Comparison of ENCODE assay signal across 16 cellular contexts in genomic region chr5:154652746-154653417, GRCh38.
DNase-seq lines count a peak whose midpoint lies in the region; ATAC-seq and TF ChIP-seq lines count a peak whose summit lies in the region.
"Had no signal": no experiment of that assay in that cellular context is flagged by ENCODE, and none has a peak within 500 bp of the region (broad histone marks: within the 10 kb centered on the region; RNA-seq: fewer than 3 reads in every experiment).

No MANE protein-coding gene starts in this region.

- no peak for ATAC-seq in CD8-positive, alpha-beta T cell
- no peak for ATAC-seq in HG03025 (IDR thresholded peaks at IDR 0.05; ENCODE audit: low FRiP score, unreplicated experiment)
- ATAC-seq: activated CD8-positive, alpha-beta T cell treated with anti-CD3 and anti-CD28 coated beads, Interleukin-2, amount 10 ng/mL, durations not matched to agents 7 days and 5 days; left lung had no signal

- TF ChIP-seq CTCF in AG10803 (conservative IDR thresholded peaks at IDR 0.05; ENCODE audit: low read length) (peak; percentile 18), chondrocyte (IDR thresholded peaks at IDR 0.05) (peak; percentile 17), liver (IDR thresholded peaks at IDR 0.05; ENCODE audit: low read depth, low read length, missing input control) (no peak), tibial artery (IDR thresholded peaks at IDR 0.05) (no peak)
- TF ChIP-seq CTCF in CD8-positive, alpha-beta T cell (IDR thresholded peaks at IDR 0.05), result no peak

- H3K27me3 Mint-ChIP-seq in chondrocyte (ENCODE audit: low read depth), result no peaks in the 10 kb centered on the region
- no peaks in the 10 kb centered on the region for H3K27me3 Mint-ChIP-seq in CD8-positive, alpha-beta T cell (ENCODE audit: low read depth)

- 63% methylated on average over 5 of the region's 5 CpGs for WGBS in liver

- H3K4me3 Mint-ChIP-seq in chondrocyte (ENCODE audit: unreplicated experiment), result no peak overlapping the region
- H3K4me3 Mint-ChIP-seq in CD8-positive, alpha-beta T cell, result no peak overlapping the region
- H3K4me3 Mint-ChIP-seq: activated CD8-positive, alpha-beta T cell treated with anti-CD3 and anti-CD28 coated beads, Interleukin-2, amount 10 ng/mL, durations not matched to agents 7 days and 5 days had no signal

- TF ChIP-seq RAD21 in liver (IDR thresholded peaks at IDR 0.05), result no peak

- no peak overlapping the region for H3K9ac ChIP-seq in liver (ENCODE audit: low read depth in 1 of 2, low read length in 2 of 2)

- no peaks in the 10 kb centered on the region for H3K9me3 ChIP-seq in liver (ENCODE audit: control insufficient read depth in 4 of 4, low read length in 3 of 4)
- no peaks in the 10 kb centered on the region for H3K9me3 ChIP-seq in CD8-positive, alpha-beta T cell (ENCODE audit: low read length)
- no peaks in the 10 kb centered on the region for H3K9me3 ChIP-seq in tibial artery
- H3K9me3 ChIP-seq: left lung had no signal

- H3K27ac Mint-ChIP-seq in chondrocyte (ENCODE audit: unreplicated experiment), result no peak overlapping the region
- no peak overlapping the region for H3K27ac Mint-ChIP-seq in CD8-positive, alpha-beta T cell
- H3K27ac Mint-ChIP-seq: activated CD8-positive, alpha-beta T cell treated with anti-CD3 and anti-CD28 coated beads, Interleukin-2, amount 10 ng/mL, durations not matched to agents 7 days and 5 days had no signal

- POLR2A ChIA-PET in CD8-positive, alpha-beta T cell (lab: Charles Lee), result no interaction called here

- CTCF ChIA-PET in CD8-positive, alpha-beta T cell (lab: Charles Lee), result interaction anchor here (0.7 kb wide), 1 partner anchor 105 kb away, joined by 3 read pairs; no protein-coding TSS in a partner anchor

- H3K9me3 Mint-ChIP-seq in chondrocyte (ENCODE audit: low read depth), result no peaks in the 10 kb centered on the region
- no peaks in the 10 kb centered on the region for H3K9me3 Mint-ChIP-seq in CD8-positive, alpha-beta T cell

- H3K27me3 ChIP-seq in liver (ENCODE audit: control insufficient read depth in 4 of 4, insufficient read depth in 4 of 4, low read length in 3 of 4), result no peaks in the 10 kb centered on the region
- no peaks in the 10 kb centered on the region for H3K27me3 ChIP-seq in CD8-positive, alpha-beta T cell (ENCODE audit: insufficient read depth, low read length)
- peaks cover 0 to 4% of the 10 kb centered on the region in 2 donors for H3K27me3 ChIP-seq in tibial artery

- H3K4me1 Mint-ChIP-seq in chondrocyte (ENCODE audit: low read depth), result peaks cover 5% of the 10 kb centered on the region
- H3K4me1 Mint-ChIP-seq in CD8-positive, alpha-beta T cell (ENCODE audit: low read depth), result peaks cover 11% of the 10 kb centered on the region

- H3K4me3 ChIP-seq in AG10803 (ENCODE audit: low read length) (no peak overlapping the region), liver (ENCODE audit: low read depth in 1 of 3, low read length in 3 of 3) (no peak overlapping the region), tibial artery (no peak overlapping the region)
- H3K4me3 ChIP-seq in CD8-positive, alpha-beta T cell (ENCODE audit: low read depth, low read length), result no peak overlapping the region
- H3K4me3 ChIP-seq: left lung had no signal

- no peaks in the 10 kb centered on the region for H3K36me3 ChIP-seq in liver (ENCODE audit: control insufficient read depth in 4 of 4, insufficient read depth in 3 of 4, low read depth in 1 of 4, low read length in 3 of 4)
- no peaks in the 10 kb centered on the region for H3K36me3 ChIP-seq in CD8-positive, alpha-beta T cell (ENCODE audit: insufficient read depth, low read length)
- H3K36me3 ChIP-seq in tibial artery, result no peaks in the 10 kb centered on the region
- H3K36me3 ChIP-seq: left lung had no signal

- intact Hi-C loops in CD8-positive, alpha-beta T cell (cut with DNase I, micrococcal nuclease), result loop anchor here (5.0 to 10.0 kb wide), 4 partner anchors 99 to 492 kb away; partner anchors contain the start of genes CNOT8 (in 1 of the 2) and MRPL22 (in 1 of the 2)
- intact Hi-C loops in tibial artery (cut with DNase I; ENCODE audit: low total_unique reads), result no loop called here

- peak overlapping the region; percentile 43 to 51 for H3K27ac ChIP-seq in liver (ENCODE audit: low read depth in 1 of 2, low read length in 2 of 2)
- H3K27ac ChIP-seq in CD8-positive, alpha-beta T cell (ENCODE audit: low read depth, low read length), result no peak overlapping the region
- no peak overlapping the region for H3K27ac ChIP-seq in tibial artery
- H3K27ac ChIP-seq: VCaP had no signal

- H3K4me1 ChIP-seq in liver (ENCODE audit: control insufficient read depth in 4 of 4, insufficient read depth in 4 of 4, low read length in 3 of 4), result peaks cover 12 to 41% (median 35%) of the 10 kb centered on the region in 4 donors
- peaks cover 8% of the 10 kb centered on the region for H3K4me1 ChIP-seq in CD8-positive, alpha-beta T cell (ENCODE audit: insufficient read depth, low read length)
- H3K4me1 ChIP-seq in tibial artery, result peaks cover 0 to 5% (median 0%) of the 10 kb centered on the region in 4 donors

- H3K36me3 Mint-ChIP-seq in chondrocyte (ENCODE audit: low read depth), result no peaks in the 10 kb centered on the region
- no peaks in the 10 kb centered on the region for H3K36me3 Mint-ChIP-seq in CD8-positive, alpha-beta T cell

- DNase-seq in AG10803 (ENCODE audit: low read depth), result peak; percentile 20
- peak; percentile 27 for DNase-seq in HT-29 (ENCODE audit: low spot score)
- DNase-seq in chondrocyte (ENCODE audit: low spot score), result peak; percentile 30
- no peak for DNase-seq in CD8-positive, alpha-beta T cell
- no peak for DNase-seq in activated CD4-positive, CD25-positive, alpha-beta regulatory T cell treated with anti-CD3 and anti-CD28 coated beads, Interleukin-2, amount 50 U/mL, for 72 hours
- DNase-seq in tibial artery, result no peak
- DNase-seq: activated CD8-positive, alpha-beta T cell treated with anti-CD3 and anti-CD28 coated beads, Interleukin-2, amount 10 ng/mL, durations not matched to agents 7 days and 5 days; amygdala; cortex of kidney; hypothalamus; left lung; NCI-H1930; stimulated activated CD4-positive, alpha-beta T cell treated with anti-CD3 and anti-CD28 coated beads, Interleukin-12 subunit alpha, Interleukin-12 subunit beta, amount 100 ng/mL, for 4 hours had no signal

TF ChIP-seq in liver, 16 proteins besides CTCF, POLR2A, EP300 and RAD21:
- TF ChIP-seq HNF4A (conservative IDR thresholded peaks at IDR 0.05), result no peak
- TF ChIP-seq, protein P1, sequence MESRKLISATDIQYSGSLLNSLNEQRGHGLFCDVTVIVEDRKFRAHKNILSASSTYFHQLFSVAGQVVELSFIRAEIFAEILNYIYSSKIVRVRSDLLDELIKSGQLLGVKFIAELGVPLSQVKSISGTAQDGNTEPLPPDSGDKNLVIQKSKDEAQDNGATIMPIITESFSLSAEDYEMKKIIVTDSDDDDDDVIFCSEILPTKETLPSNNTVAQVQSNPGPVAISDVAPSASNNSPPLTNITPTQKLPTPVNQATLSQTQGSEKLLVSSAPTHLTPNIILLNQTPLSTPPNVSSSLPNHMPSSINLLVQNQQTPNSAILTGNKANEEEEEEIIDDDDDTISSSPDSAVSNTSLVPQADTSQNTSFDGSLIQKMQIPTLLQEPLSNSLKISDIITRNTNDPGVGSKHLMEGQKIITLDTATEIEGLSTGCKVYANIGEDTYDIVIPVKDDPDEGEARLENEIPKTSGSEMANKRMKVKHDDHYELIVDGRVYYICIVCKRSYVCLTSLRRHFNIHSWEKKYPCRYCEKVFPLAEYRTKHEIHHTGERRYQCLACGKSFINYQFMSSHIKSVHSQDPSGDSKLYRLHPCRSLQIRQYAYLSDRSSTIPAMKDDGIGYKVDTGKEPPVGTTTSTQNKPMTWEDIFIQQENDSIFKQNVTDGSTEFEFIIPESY (IDR thresholded peaks at IDR 0.05), result no peak
- TF ChIP-seq RXRA (IDR thresholded peaks at IDR 0.05), result no peak
- no peak for TF ChIP-seq EGR1 (IDR thresholded peaks at IDR 0.05; ENCODE audit: low read depth in 2 of 2)

Comparison
In these comparisons a context has a peak if more than half of its experiments do, and no peak if none do; other contexts are left out.
1. DNase-seq: peak in AG10803 (single experiment), HT-29 (single experiment) and chondrocyte (single experiment); none in CD8-positive, alpha-beta T cell (0 of 7), activated CD4-positive, CD25-positive, alpha-beta regulatory T cell treated with anti-CD3 and anti-CD28 coated beads, Interleukin-2, amount 50 U/mL, for 72 hours (single experiment) and tibial artery (0 of 2).
2. CTCF ChIP-seq: peak in AG10803 (single experiment) and chondrocyte (single experiment); none in liver (single experiment), CD8-positive, alpha-beta T cell (single experiment) and tibial artery (0 of 2).
3. H3K27ac ChIP-seq: peak in liver (2 of 2); none in CD8-positive, alpha-beta T cell (single experiment) and tibial artery (0 of 2).